ENCODE assay signal across 8 cellular contexts in genomic region chr1:45299981-45300668, GRCh38. TPM values are rescaled to one million over a fixed set of nuclear protein-coding genes. Genes with fewer than 3 reads are reported as not detected.
DNase-seq lines count a peak whose midpoint lies in the region; ATAC-seq and TF ChIP-seq lines count a peak whose summit lies in the region.

No MANE protein-coding gene starts in this region.

- H3K36me3 Mint-ChIP-seq in activated CD4-positive, alpha-beta memory T cell treated with anti-CD3 and anti-CD28 coated beads, Interleukin-2, amount 10 ng/mL, durations not matched to agents 7 days and 5 days (ENCODE audit: low read depth) = no peaks in the 10 kb centered on the region
- H3K36me3 Mint-ChIP-seq in nephron progenitor cell (ENCODE audit: low read depth) = no peaks in the 10 kb centered on the region

- DNase-seq in COLO829 (ENCODE audit: low spot score) (peak; percentile 57), HS-5 (ENCODE audit: low read depth) (peak; percentile 34), NCI-H748 treated with DMSO at 0.1 percent for 48 hours (lab: John Stamatoyannopoulos, UW) (peak; percentile 58), erythroblast (lab: John Stamatoyannopoulos, UW) (peak; percentile 79 to 85), nephron progenitor cell (peak; percentile 45)
- peak; percentile 38 for DNase-seq in activated CD4-positive, alpha-beta memory T cell treated with anti-CD3 and anti-CD28 coated beads, Interleukin-2, amount 10 ng/mL, durations not matched to agents 7 days and 5 days

- no peaks in the 10 kb centered on the region for H3K27me3 Mint-ChIP-seq in activated CD4-positive, alpha-beta memory T cell treated with anti-CD3 and anti-CD28 coated beads, Interleukin-2, amount 10 ng/mL, durations not matched to agents 7 days and 5 days
- H3K27me3 Mint-ChIP-seq in nephron progenitor cell (ENCODE audit: low read depth, poor library complexity) = peaks cover 5% of the 10 kb centered on the region

- POLR2A ChIA-PET in activated CD4-positive, alpha-beta memory T cell treated with anti-CD3 and anti-CD28 coated beads, Interleukin-2, amount 10 ng/mL, durations not matched to agents 7 days and 5 days (lab: Charles Lee) = interaction anchor here (1.0 to 2.4 kb wide), 5 partner anchors 40 to 578 kb away, joined by 3 to 17 read pairs (median 5); partner anchors contain the start of genes HECTD3, MUTYH, TOE1 and UROD

- CTCF ChIA-PET in activated CD4-positive, alpha-beta memory T cell treated with anti-CD3 and anti-CD28 coated beads, Interleukin-2, amount 10 ng/mL, durations not matched to agents 7 days and 5 days (lab: Charles Lee) = interaction anchor here (0.7 to 11.5 kb wide), 10 partner anchors 8 to 964 kb away, joined by 3 to 331 read pairs (median 3); partner anchors contain the start of genes HECTD3 and UROD

- H3K4me1 Mint-ChIP-seq in activated CD4-positive, alpha-beta memory T cell treated with anti-CD3 and anti-CD28 coated beads, Interleukin-2, amount 10 ng/mL, durations not matched to agents 7 days and 5 days = peaks cover 24% of the 10 kb centered on the region
- peaks cover 60% of the 10 kb centered on the region for H3K4me1 Mint-ChIP-seq in nephron progenitor cell

- no peak overlapping the region for H3K4me3 Mint-ChIP-seq in activated CD4-positive, alpha-beta memory T cell treated with anti-CD3 and anti-CD28 coated beads, Interleukin-2, amount 10 ng/mL, durations not matched to agents 7 days and 5 days
- no peak overlapping the region for H3K4me3 Mint-ChIP-seq in nephron progenitor cell

- ATAC-seq in GM21390 (IDR thresholded peaks at IDR 0.05; ENCODE audit: unreplicated experiment) = no peak
- ATAC-seq in HG03457 (IDR thresholded peaks at IDR 0.05; ENCODE audit: unreplicated experiment) = no peak

- peak; percentile 75 for TF ChIP-seq CTCF in nephron progenitor cell (IDR thresholded peaks at IDR 0.05)

- no peak overlapping the region for H3K27ac Mint-ChIP-seq in activated CD4-positive, alpha-beta memory T cell treated with anti-CD3 and anti-CD28 coated beads, Interleukin-2, amount 10 ng/mL, durations not matched to agents 7 days and 5 days
- H3K27ac Mint-ChIP-seq in nephron progenitor cell = no peak overlapping the region

- TF ChIP-seq POLR2A in erythroblast (IDR thresholded peaks at IDR 0.05; ENCODE audit: low read length) = no peak

- no peaks in the 10 kb centered on the region for H3K9me3 Mint-ChIP-seq in activated CD4-positive, alpha-beta memory T cell treated with anti-CD3 and anti-CD28 coated beads, Interleukin-2, amount 10 ng/mL, durations not matched to agents 7 days and 5 days
- H3K9me3 Mint-ChIP-seq in nephron progenitor cell = no peaks in the 10 kb centered on the region

RNA-seq across cellular contexts. Expression of gene HPDL, which starts 26.6 kb away (rescaled TPM):
- total RNA-seq in activated CD4-positive, alpha-beta memory T cell treated with anti-CD3 and anti-CD28 coated beads, Interleukin-2, amount 10 ng/mL, durations not matched to agents 7 days and 5 days = 1 to 10 TPM; 5.5 to 5.6 TPM

RNA-seq across cellular contexts. Expression of gene TOE1, which starts 39.8 kb away (rescaled TPM):
- total RNA-seq in activated CD4-positive, alpha-beta memory T cell treated with anti-CD3 and anti-CD28 coated beads, Interleukin-2, amount 10 ng/mL, durations not matched to agents 7 days and 5 days = 10 to 100 TPM; 16.6 to 18.3 TPM

RNA-seq across cellular contexts. Expression of gene MUTYH, which starts 40.1 kb away (rescaled TPM):
- total RNA-seq in activated CD4-positive, alpha-beta memory T cell treated with anti-CD3 and anti-CD28 coated beads, Interleukin-2, amount 10 ng/mL, durations not matched to agents 7 days and 5 days = 10 to 100 TPM; 37.2 to 39.2 TPM
